In the genomic region with DNA sequence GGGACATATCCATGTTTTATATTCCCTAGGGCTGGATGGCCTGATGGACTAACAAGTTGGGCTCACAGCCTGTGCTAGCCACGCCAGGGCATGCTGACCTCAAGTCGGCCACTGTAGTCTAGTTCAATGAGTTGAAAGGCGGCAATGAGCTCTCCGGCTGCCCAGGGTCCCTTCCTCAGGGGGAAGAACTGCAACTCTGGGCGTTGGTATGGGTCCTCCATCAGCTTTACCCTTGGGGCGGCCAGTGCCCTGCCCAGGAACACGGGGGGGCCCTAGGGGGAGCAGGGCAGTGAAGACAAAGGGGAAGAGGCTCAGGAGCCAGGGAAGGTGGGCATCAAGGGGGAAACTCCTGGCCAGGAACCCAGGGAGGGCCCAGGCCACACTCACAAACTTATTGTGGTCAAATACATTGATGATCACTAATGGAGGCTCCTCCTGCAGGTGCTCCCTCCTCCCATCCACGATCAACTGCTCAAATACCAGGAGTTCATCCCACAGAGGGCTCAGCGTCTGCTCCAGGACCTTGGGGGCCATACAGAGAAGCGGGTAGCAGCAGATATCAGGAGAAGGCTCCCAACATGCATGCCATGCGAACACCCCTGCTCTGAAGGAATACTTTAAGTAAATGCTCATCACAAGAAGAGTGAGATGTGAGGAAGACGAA, we compare ENCODE assay signal across 25 cellular contexts. TPM values are rescaled to one million over a fixed set of nuclear protein-coding genes. Genes with fewer than 3 reads are reported as not detected.
"Had no signal": no experiment of that assay in that cellular context is flagged by ENCODE, and none has a peak within 500 bp of the region (broad histone marks: within the 10 kb centered on the region; RNA-seq: fewer than 3 reads in every experiment).

No MANE protein-coding gene starts in this region.

- H3K4me3 ChIP-seq: MG63 had no signal

- H3K9me3 ChIP-seq: SK-N-SH had no signal

- H3K27me3 ChIP-seq: MG63 had no signal

- H3K36me3 ChIP-seq: MG63 had no signal

- H3K4me2 ChIP-seq: SK-N-SH had no signal

- H3K9ac ChIP-seq: SK-N-SH had no signal

- FAIRE-seq: RCC 7860 had no signal

- DNase-seq: Karpas-422, KG1, MG63, NCI-H1092, NCI-H1105 treated with DMSO at 0.1 percent for 48 hours, NCI-H1417 treated with DMSO at 0.1 percent for 48 hours, NCI-H146, NCI-H1694 treated with DMSO at 0.1 percent for 48 hours, NCI-H1930, NCI-H2081, NCI-H2107, NCI-H2171, NCI-H226, NCI-H446, NCI-H510A, NCI-H524 treated with DMSO at 0.1 percent for 48 hours, NCI-H69, NCI-H774, RPMI8226, SHP77, SK-N-SH, SW 1271 had no signal

RNA-seq across cellular contexts. Expression of a gene that starts 53.4 kb away (rescaled TPM):
- total RNA-seq: HT-29, SK-MEL-5 had no signal
- polyA plus RNA-seq: SK-N-SH had no signal
